ENCODE assay signal across 20 cellular contexts in the genomic region with DNA sequence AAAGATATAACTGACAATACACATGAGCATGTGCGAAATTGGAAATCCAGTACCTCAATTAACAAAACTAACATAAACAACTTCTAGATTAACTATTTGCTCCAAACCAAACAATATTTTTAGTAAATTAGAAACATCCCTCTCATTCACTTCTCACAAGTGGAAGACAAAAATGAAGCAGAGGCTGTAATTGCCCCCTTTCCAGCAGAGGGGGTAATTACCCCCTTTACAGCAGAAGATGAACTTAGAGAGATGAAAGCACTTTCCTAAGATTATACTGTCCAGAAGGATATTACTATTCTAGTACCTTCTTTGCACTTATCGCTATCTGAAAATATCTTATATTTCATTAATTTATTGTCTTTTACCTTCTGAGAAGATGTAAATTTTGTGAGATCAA.
"Had no signal": no experiment of that assay in that cellular context is flagged by ENCODE, and none has a peak within 500 bp of the region (broad histone marks: within the 10 kb centered on the region; RNA-seq: fewer than 3 reads in every experiment).

No MANE protein-coding gene starts in this region.

- H3K9me3 ChIP-seq: breast epithelium, SJSA1 had no signal

- H3K27me3 ChIP-seq: breast epithelium, SJSA1 had no signal

- ATAC-seq: activated CD4-positive, CD25-positive, alpha-beta regulatory T cell treated with anti-CD3 and anti-CD28 coated beads, Interleukin-2, amount 50 U/mL, for 24 hours; activated CD8-positive, alpha-beta T cell treated with anti-CD3 and anti-CD28 coated beads, Interleukin-2, amount 10 ng/mL, durations not matched to agents 7 days and 5 days; PC-3 had no signal

- H3K36me3 ChIP-seq: breast epithelium, SJSA1 had no signal

- H3K4me3 ChIP-seq: breast epithelium, SJSA1 had no signal

- DNase-seq: activated CD4-positive, alpha-beta T cell treated with anti-CD3 and anti-CD28 coated beads for 4 hours; activated CD4-positive, alpha-beta T cell treated with anti-CD3 and anti-CD28 coated beads, Interleukin-2, amount 50 U/mL, for 4 hours; activated CD8-positive, alpha-beta memory T cell treated with anti-CD3 and anti-CD28 coated beads, Interleukin-2, amount 50 U/mL, for 48 hours; activated CD8-positive, alpha-beta T cell treated with anti-CD3 and anti-CD28 coated beads, Interleukin-2, amount 10 ng/mL, durations not matched to agents 7 days and 5 days; activated T-cell treated with anti-CD3 and anti-CD28 coated beads, Interleukin-2, amount 50 U/mL, for 1 hour; aorta; caudate nucleus; NCI-H1105; NCI-H1436; NCI-H1694 treated with DMSO at 0.1 percent for 48 hours; NCI-H2029 treated with DMSO at 0.1 percent for 48 hours; NCI-H345; NCI-H510A; NCI-H526 treated with DMSO at 0.1 percent for 48 hours; PC-3; SHP77 had no signal

- H3K27ac ChIP-seq: breast epithelium, SJSA1 had no signal

- FAIRE-seq: RCC 7860 had no signal

- H3K4me1 ChIP-seq: breast epithelium, SJSA1 had no signal
